1 cellular context compared by ENCODE assay signal in the genomic region with DNA sequence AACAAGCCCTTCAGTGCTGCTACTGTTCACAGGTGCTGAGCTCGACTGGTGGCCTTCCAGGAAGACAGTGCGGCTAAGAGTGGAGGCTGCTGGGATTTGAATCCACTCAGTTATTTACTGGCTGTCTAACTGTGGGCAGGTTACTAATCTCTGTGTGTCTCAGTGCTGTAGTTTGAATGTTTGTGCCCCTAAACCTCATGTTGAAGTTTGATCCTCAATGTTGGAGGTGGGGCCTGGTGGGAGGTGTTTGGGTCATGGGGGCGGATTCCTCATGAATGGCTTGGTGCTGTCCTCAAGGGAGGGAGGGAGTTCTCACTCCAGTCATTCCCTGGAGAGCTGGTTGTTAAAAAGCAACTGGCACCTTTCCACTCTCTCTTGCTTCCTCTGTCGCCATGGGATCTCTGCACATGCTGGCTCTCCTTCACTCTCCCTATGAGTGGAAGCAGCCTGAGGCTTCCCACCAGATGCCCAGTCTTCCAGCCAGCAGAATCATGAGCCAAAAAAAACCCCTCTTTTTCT.
TF ChIP-seq lines count a peak whose summit lies in the region.

No MANE protein-coding gene starts in this region.

TF ChIP-seq in HepG2, 621 proteins besides CTCF, POLR2A, EP300 and RAD21 (continued from another document and continues in another):
- TF ChIP-seq, protein P1, sequence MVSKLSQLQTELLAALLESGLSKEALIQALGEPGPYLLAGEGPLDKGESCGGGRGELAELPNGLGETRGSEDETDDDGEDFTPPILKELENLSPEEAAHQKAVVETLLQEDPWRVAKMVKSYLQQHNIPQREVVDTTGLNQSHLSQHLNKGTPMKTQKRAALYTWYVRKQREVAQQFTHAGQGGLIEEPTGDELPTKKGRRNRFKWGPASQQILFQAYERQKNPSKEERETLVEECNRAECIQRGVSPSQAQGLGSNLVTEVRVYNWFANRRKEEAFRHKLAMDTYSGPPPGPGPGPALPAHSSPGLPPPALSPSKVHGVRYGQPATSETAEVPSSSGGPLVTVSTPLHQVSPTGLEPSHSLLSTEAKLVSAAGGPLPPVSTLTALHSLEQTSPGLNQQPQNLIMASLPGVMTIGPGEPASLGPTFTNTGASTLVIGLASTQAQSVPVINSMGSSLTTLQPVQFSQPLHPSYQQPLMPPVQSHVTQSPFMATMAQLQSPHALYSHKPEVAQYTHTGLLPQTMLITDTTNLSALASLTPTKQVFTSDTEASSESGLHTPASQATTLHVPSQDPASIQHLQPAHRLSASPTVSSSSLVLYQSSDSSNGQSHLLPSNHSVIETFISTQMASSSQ (IDR thresholded peaks at IDR 0.05; ENCODE audit: low read depth), result no peak
- TF ChIP-seq, protein P1 (CRISPR knock-in tag; IDR thresholded peaks at IDR 0.05; ENCODE audit: borderline replicate concordance), result no peak
- TF ChIP-seq ZNF670 (CRISPR knock-in tag; IDR thresholded peaks at IDR 0.05; ENCODE audit: borderline replicate concordance), result no peak
- TF ChIP-seq FOSL1 (CRISPR knock-in tag; IDR thresholded peaks at IDR 0.05; ENCODE audit: borderline replicate concordance), result no peak
- no peak for TF ChIP-seq PHF8 (CRISPR knock-in tag; IDR thresholded peaks at IDR 0.05)
- TF ChIP-seq, protein P2, sequence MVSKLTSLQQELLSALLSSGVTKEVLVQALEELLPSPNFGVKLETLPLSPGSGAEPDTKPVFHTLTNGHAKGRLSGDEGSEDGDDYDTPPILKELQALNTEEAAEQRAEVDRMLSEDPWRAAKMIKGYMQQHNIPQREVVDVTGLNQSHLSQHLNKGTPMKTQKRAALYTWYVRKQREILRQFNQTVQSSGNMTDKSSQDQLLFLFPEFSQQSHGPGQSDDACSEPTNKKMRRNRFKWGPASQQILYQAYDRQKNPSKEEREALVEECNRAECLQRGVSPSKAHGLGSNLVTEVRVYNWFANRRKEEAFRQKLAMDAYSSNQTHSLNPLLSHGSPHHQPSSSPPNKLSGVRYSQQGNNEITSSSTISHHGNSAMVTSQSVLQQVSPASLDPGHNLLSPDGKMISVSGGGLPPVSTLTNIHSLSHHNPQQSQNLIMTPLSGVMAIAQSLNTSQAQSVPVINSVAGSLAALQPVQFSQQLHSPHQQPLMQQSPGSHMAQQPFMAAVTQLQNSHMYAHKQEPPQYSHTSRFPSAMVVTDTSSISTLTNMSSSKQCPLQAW (CRISPR knock-in tag; IDR thresholded peaks at IDR 0.05), result no peak
- TF ChIP-seq TCF7 (IDR thresholded peaks at IDR 0.05; ENCODE audit: low read depth), result no peak
- TF ChIP-seq ZNF776 (CRISPR knock-in tag; IDR thresholded peaks at IDR 0.05), result no peak
- TF ChIP-seq ATF7-NPFF (CRISPR knock-in tag; IDR thresholded peaks at IDR 0.05; ENCODE audit: low read depth), result no peak
- no peak for TF ChIP-seq CENPX (CRISPR knock-in tag; IDR thresholded peaks at IDR 0.05)
- TF ChIP-seq HDAC2 (CRISPR knock-in tag; IDR thresholded peaks at IDR 0.05), result no peak
- no peak for TF ChIP-seq JARID2 (CRISPR knock-in tag; IDR thresholded peaks at IDR 0.05; ENCODE audit: insufficient replicate concordance)
- TF ChIP-seq NCOA1 (CRISPR knock-in tag; IDR thresholded peaks at IDR 0.05), result no peak
- no peak for TF ChIP-seq ZNF24 (IDR thresholded peaks at IDR 0.05)
- no peak for TF ChIP-seq ASH2L (IDR thresholded peaks at IDR 0.05; ENCODE audit: insufficient read length, low read depth, low read length)
- TF ChIP-seq ZNF143 (CRISPR knock-in tag; IDR thresholded peaks at IDR 0.05), result peak; percentile 48
- TF ChIP-seq ZNF619 (CRISPR knock-in tag; IDR thresholded peaks at IDR 0.05), result no peak
- TF ChIP-seq ZNF501 (CRISPR knock-in tag; IDR thresholded peaks at IDR 0.05), result no peak
- no peak for TF ChIP-seq AHR (CRISPR knock-in tag; IDR thresholded peaks at IDR 0.05)
- TF ChIP-seq, protein P3, sequence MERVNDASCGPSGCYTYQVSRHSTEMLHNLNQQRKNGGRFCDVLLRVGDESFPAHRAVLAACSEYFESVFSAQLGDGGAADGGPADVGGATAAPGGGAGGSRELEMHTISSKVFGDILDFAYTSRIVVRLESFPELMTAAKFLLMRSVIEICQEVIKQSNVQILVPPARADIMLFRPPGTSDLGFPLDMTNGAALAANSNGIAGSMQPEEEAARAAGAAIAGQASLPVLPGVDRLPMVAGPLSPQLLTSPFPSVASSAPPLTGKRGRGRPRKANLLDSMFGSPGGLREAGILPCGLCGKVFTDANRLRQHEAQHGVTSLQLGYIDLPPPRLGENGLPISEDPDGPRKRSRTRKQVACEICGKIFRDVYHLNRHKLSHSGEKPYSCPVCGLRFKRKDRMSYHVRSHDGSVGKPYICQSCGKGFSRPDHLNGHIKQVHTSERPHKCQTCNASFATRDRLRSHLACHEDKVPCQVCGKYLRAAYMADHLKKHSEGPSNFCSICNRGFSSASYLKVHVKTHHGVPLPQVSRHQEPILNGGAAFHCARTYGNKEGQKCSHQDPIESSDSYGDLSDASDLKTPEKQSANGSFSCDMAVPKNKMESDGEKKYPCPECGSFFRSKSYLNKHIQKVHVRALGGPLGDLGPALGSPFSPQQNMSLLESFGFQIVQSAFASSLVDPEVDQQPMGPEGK (CRISPR knock-in tag; IDR thresholded peaks at IDR 0.05), result peak; percentile 69
- TF ChIP-seq, protein P4, sequence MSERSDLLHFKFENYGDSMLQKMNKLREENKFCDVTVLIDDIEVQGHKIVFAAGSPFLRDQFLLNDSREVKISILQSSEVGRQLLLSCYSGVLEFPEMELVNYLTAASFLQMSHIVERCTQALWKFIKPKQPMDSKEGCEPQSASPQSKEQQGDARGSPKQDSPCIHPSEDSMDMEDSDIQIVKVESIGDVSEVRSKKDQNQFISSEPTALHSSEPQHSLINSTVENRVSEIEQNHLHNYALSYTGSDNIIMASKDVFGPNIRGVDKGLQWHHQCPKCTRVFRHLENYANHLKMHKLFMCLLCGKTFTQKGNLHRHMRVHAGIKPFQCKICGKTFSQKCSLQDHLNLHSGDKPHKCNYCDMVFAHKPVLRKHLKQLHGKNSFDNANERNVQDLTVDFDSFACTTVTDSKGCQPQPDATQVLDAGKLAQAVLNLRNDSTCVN (CRISPR knock-in tag; IDR thresholded peaks at IDR 0.05; ENCODE audit: borderline replicate concordance), result no peak
- TF ChIP-seq SOX13 (IDR thresholded peaks at IDR 0.05), result no peak
- peak in 1 of 2 experiments; percentile 16; a peak in 1 of 4 replicates for TF ChIP-seq SOX13 (CRISPR knock-in tag; conservative IDR thresholded peaks at IDR 0.05 in 1 of 2, IDR thresholded peaks at IDR 0.05 in 1 of 2)
- TF ChIP-seq JDP2 (CRISPR knock-in tag; IDR thresholded peaks at IDR 0.05; ENCODE audit: borderline replicate concordance), result no peak
- TF ChIP-seq PITX1 (CRISPR knock-in tag; IDR thresholded peaks at IDR 0.05), result peak; percentile 71
- TF ChIP-seq ZKSCAN1 (IDR thresholded peaks at IDR 0.05; ENCODE audit: low read length), result no peak
- TF ChIP-seq, protein P5, sequence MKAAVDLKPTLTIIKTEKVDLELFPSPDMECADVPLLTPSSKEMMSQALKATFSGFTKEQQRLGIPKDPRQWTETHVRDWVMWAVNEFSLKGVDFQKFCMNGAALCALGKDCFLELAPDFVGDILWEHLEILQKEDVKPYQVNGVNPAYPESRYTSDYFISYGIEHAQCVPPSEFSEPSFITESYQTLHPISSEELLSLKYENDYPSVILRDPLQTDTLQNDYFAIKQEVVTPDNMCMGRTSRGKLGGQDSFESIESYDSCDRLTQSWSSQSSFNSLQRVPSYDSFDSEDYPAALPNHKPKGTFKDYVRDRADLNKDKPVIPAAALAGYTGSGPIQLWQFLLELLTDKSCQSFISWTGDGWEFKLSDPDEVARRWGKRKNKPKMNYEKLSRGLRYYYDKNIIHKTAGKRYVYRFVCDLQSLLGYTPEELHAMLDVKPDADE (CRISPR knock-in tag; IDR thresholded peaks at IDR 0.05), result no peak
- TF ChIP-seq MAFF (IDR thresholded peaks at IDR 0.05; ENCODE audit: low read depth, low read length), result no peak
- TF ChIP-seq, protein P6, sequence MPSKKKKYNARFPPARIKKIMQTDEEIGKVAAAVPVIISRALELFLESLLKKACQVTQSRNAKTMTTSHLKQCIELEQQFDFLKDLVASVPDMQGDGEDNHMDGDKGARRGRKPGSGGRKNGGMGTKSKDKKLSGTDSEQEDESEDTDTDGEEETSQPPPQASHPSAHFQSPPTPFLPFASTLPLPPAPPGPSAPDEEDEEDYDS (CRISPR knock-in tag; IDR thresholded peaks at IDR 0.05), result no peak
- TF ChIP-seq, protein P7, sequence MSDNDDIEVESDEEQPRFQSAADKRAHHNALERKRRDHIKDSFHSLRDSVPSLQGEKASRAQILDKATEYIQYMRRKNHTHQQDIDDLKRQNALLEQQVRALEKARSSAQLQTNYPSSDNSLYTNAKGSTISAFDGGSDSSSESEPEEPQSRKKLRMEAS (IDR thresholded peaks at IDR 0.05), result peak; percentile 44
- TF ChIP-seq, protein P8, sequence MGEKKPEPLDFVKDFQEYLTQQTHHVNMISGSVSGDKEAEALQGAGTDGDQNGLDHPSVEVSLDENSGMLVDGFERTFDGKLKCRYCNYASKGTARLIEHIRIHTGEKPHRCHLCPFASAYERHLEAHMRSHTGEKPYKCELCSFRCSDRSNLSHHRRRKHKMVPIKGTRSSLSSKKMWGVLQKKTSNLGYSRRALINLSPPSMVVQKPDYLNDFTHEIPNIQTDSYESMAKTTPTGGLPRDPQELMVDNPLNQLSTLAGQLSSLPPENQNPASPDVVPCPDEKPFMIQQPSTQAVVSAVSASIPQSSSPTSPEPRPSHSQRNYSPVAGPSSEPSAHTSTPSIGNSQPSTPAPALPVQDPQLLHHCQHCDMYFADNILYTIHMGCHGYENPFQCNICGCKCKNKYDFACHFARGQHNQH (CRISPR knock-in tag; IDR thresholded peaks at IDR 0.05), result no peak
- TF ChIP-seq NBN (conservative IDR thresholded peaks at IDR 0.05), result no peak
- no peak for TF ChIP-seq ZNF781 (CRISPR knock-in tag; IDR thresholded peaks at IDR 0.05; ENCODE audit: borderline replicate concordance, not compliant biosample characterization)
- TF ChIP-seq, protein P9, sequence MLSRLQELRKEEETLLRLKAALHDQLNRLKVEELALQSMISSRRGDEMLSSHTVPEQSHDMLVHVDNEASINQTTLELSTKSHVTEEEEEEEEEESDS (CRISPR knock-in tag; IDR thresholded peaks at IDR 0.05; ENCODE audit: borderline replicate concordance), result no peak
- TF ChIP-seq, protein P10, sequence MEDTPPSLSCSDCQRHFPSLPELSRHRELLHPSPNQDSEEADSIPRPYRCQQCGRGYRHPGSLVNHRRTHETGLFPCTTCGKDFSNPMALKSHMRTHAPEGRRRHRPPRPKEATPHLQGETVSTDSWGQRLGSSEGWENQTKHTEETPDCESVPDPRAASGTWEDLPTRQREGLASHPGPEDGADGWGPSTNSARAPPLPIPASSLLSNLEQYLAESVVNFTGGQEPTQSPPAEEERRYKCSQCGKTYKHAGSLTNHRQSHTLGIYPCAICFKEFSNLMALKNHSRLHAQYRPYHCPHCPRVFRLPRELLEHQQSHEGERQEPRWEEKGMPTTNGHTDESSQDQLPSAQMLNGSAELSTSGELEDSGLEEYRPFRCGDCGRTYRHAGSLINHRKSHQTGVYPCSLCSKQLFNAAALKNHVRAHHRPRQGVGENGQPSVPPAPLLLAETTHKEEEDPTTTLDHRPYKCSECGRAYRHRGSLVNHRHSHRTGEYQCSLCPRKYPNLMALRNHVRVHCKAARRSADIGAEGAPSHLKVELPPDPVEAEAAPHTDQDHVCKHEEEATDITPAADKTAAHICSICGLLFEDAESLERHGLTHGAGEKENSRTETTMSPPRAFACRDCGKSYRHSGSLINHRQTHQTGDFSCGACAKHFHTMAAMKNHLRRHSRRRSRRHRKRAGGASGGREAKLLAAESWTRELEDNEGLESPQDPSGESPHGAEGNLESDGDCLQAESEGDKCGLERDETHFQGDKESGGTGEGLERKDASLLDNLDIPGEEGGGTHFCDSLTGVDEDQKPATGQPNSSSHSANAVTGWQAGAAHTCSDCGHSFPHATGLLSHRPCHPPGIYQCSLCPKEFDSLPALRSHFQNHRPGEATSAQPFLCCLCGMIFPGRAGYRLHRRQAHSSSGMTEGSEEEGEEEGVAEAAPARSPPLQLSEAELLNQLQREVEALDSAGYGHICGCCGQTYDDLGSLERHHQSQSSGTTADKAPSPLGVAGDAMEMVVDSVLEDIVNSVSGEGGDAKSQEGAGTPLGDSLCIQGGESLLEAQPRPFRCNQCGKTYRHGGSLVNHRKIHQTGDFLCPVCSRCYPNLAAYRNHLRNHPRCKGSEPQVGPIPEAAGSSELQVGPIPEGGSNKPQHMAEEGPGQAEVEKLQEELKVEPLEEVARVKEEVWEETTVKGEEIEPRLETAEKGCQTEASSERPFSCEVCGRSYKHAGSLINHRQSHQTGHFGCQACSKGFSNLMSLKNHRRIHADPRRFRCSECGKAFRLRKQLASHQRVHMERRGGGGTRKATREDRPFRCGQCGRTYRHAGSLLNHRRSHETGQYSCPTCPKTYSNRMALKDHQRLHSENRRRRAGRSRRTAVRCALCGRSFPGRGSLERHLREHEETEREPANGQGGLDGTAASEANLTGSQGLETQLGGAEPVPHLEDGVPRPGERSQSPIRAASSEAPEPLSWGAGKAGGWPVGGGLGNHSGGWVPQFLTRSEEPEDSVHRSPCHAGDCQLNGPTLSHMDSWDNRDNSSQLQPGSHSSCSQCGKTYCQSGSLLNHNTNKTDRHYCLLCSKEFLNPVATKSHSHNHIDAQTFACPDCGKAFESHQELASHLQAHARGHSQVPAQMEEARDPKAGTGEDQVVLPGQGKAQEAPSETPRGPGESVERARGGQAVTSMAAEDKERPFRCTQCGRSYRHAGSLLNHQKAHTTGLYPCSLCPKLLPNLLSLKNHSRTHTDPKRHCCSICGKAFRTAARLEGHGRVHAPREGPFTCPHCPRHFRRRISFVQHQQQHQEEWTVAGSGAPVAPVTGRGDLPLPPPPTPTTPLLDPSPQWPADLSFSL (CRISPR knock-in tag; IDR thresholded peaks at IDR 0.05), result no peak
- no peak for TF ChIP-seq FOXJ3 (CRISPR knock-in tag; IDR thresholded peaks at IDR 0.05; ENCODE audit: borderline replicate concordance)
- no peak for TF ChIP-seq SRSF1 (optimal IDR thresholded peaks at IDR 0.05; ENCODE audit: low read depth, low read length)
